ENCODE assay signal across 15 cellular contexts in genomic region chr2:47237375-47238357, GRCh38.
A peak's percentile ranks its signal among the peaks of the same experiment; 100 is the strongest.
DNase-seq lines count a peak whose midpoint lies in the region; ATAC-seq, FAIRE-seq and TF ChIP-seq lines count a peak whose summit lies in the region.
"Had no signal": no experiment of that assay in that cellular context is flagged by ENCODE, and none has a peak within 500 bp of the region (broad histone marks: within the 10 kb centered on the region; RNA-seq: fewer than 3 reads in every experiment).

No MANE protein-coding gene starts in this region.

- no peaks in the 10 kb centered on the region for H3K9me3 Mint-ChIP-seq in activated T-cell treated with anti-CD3 and anti-CD28 coated beads, Interleukin-2, amount 50 U/mL, for 24 hours
- H3K9me3 Mint-ChIP-seq: natural killer cell treated with Interleukin-12 subunit alpha and Interleukin-12 subunit beta and Interleukin-15 and Interleukin-18, amount 100 ng/mL, for 72 hours had no signal

- H3K9ac ChIP-seq in kidney (ENCODE audit: low read length in 2 of 2), result no peak overlapping the region

- H3K4me1 Mint-ChIP-seq in activated T-cell treated with anti-CD3 and anti-CD28 coated beads, Interleukin-2, amount 50 U/mL, for 24 hours (ENCODE audit: low read depth), result peaks cover 1% of the 10 kb centered on the region

- DNase-seq in activated T-cell treated with anti-CD3 and anti-CD28 coated beads, Interleukin-2, amount 50 U/mL, for 24 hours, result no peak
- no peak for DNase-seq in activated T-cell treated with anti-CD3 and anti-CD28 coated beads, Interleukin-2, amount 50 U/mL, for 1 hour
- peak; percentile 67 for DNase-seq in dermis blood vessel endothelial cell
- peak; percentile 89 for DNase-seq in kidney
- peak; percentile 67 for DNase-seq in ureter (ENCODE audit: low spot score)
- DNase-seq in H4 (ENCODE audit: low spot score), result no peak
- DNase-seq in lower lobe of right lung, result no peak
- DNase-seq: GDM1; NCI-H510A; stimulated activated CD4-positive, alpha-beta T cell treated with anti-CD3 and anti-CD28 coated beads, Interleukin-4, amount 100 ng/mL, for 1 hour; upper lobe of left lung had no signal

- peak overlapping the region; percentile 27 for H3K27ac Mint-ChIP-seq in activated T-cell treated with anti-CD3 and anti-CD28 coated beads, Interleukin-2, amount 50 U/mL, for 24 hours
- H3K27ac Mint-ChIP-seq: natural killer cell treated with Interleukin-12 subunit alpha and Interleukin-12 subunit beta and Interleukin-15 and Interleukin-18, amount 100 ng/mL, for 72 hours had no signal

- FAIRE-seq in kidney (lab: Jason Lieb, UNC), result no peak
- FAIRE-seq: HepG2 had no signal

- no peaks in the 10 kb centered on the region for H3K9me3 ChIP-seq in kidney (ENCODE audit: control insufficient read depth in 1 of 2, low read length in 2 of 2)
- H3K9me3 ChIP-seq in lower lobe of right lung, result no peaks in the 10 kb centered on the region
- H3K9me3 ChIP-seq: body of pancreas, upper lobe of left lung had no signal

- no peak overlapping the region for H3K4me3 Mint-ChIP-seq in activated T-cell treated with anti-CD3 and anti-CD28 coated beads, Interleukin-2, amount 50 U/mL, for 24 hours
- H3K4me3 Mint-ChIP-seq: natural killer cell treated with Interleukin-12 subunit alpha and Interleukin-12 subunit beta and Interleukin-15 and Interleukin-18, amount 100 ng/mL, for 72 hours had no signal

- H3K27me3 Mint-ChIP-seq in activated T-cell treated with anti-CD3 and anti-CD28 coated beads, Interleukin-2, amount 50 U/mL, for 24 hours, result no peaks in the 10 kb centered on the region

- H3K27ac ChIP-seq in kidney (ENCODE audit: low read depth in 2 of 2, low read length in 2 of 2), result no peak overlapping the region
- H3K27ac ChIP-seq in lower lobe of right lung, result no peak overlapping the region
- H3K27ac ChIP-seq: body of pancreas, upper lobe of left lung had no signal

- no peaks in the 10 kb centered on the region for H3K36me3 Mint-ChIP-seq in activated T-cell treated with anti-CD3 and anti-CD28 coated beads, Interleukin-2, amount 50 U/mL, for 24 hours (ENCODE audit: low read depth)
- H3K36me3 Mint-ChIP-seq: natural killer cell treated with Interleukin-12 subunit alpha and Interleukin-12 subunit beta and Interleukin-15 and Interleukin-18, amount 100 ng/mL, for 72 hours had no signal

- no peak for TF ChIP-seq CTCF in kidney (IDR thresholded peaks at IDR 0.05; ENCODE audit: borderline replicate concordance, extremely low read depth, insufficient read depth)
- no peak for TF ChIP-seq CTCF in lower lobe of right lung (IDR thresholded peaks at IDR 0.05)

- H3K4me3 ChIP-seq in kidney (ENCODE audit: low read length in 2 of 2), result no peak overlapping the region
- H3K4me3 ChIP-seq in lower lobe of right lung, result no peak overlapping the region
- H3K4me3 ChIP-seq: body of pancreas, upper lobe of left lung had no signal

- H3K36me3 ChIP-seq in kidney (ENCODE audit: control insufficient read depth in 1 of 2, insufficient read depth in 2 of 2, low read length in 2 of 2) (no peaks in the 10 kb centered on the region), lower lobe of right lung (no peaks in the 10 kb centered on the region)
- H3K36me3 ChIP-seq: upper lobe of left lung had no signal

- ATAC-seq in HG03139 (IDR thresholded peaks at IDR 0.05; ENCODE audit: unreplicated experiment), result no peak
- no peak for ATAC-seq in lower lobe of right lung
- ATAC-seq: body of pancreas had no signal

- intact Hi-C loops in kidney (cut with DNase I) (no loop called here), lower lobe of right lung (cut with DNase I) (no loop called here)

- H3K27me3 ChIP-seq in lower lobe of right lung (ENCODE audit: low read depth), result no peaks in the 10 kb centered on the region
- H3K27me3 ChIP-seq: body of pancreas, upper lobe of left lung had no signal

- H3K4me1 ChIP-seq in kidney (ENCODE audit: control insufficient read depth in 1 of 2, insufficient read depth in 1 of 2, low read depth in 1 of 2, low read length in 2 of 2) (peaks cover 0 to 4% of the 10 kb centered on the region in 2 donors), lower lobe of right lung (no peaks in the 10 kb centered on the region)
- H3K4me1 ChIP-seq: body of pancreas, upper lobe of left lung had no signal

Comparison
In these comparisons a context has a peak if more than half of its experiments do, and no peak if none do; other contexts are left out.
1. DNase-seq: peak in dermis blood vessel endothelial cell (single experiment), kidney (single experiment) and ureter (single experiment); none in activated T-cell treated with anti-CD3 and anti-CD28 coated beads, Interleukin-2, amount 50 U/mL, for 24 hours (single experiment), activated T-cell treated with anti-CD3 and anti-CD28 coated beads, Interleukin-2, amount 50 U/mL, for 1 hour (single experiment), H4 (single experiment) and lower lobe of right lung (single experiment).